ENCODE assay signal across 24 cellular contexts in genomic region chr9:26800322-26800721, GRCh38.
DNase-seq lines count a peak whose midpoint lies in the region; ATAC-seq and TF ChIP-seq lines count a peak whose summit lies in the region.
"Had no signal": no experiment of that assay in that cellular context is flagged by ENCODE, and none has a peak within 500 bp of the region (broad histone marks: within the 10 kb centered on the region; RNA-seq: fewer than 3 reads in every experiment).

No MANE protein-coding gene starts in this region.

- no peaks in the 10 kb centered on the region for H3K27me3 Mint-ChIP-seq in nephron (ENCODE audit: low read depth)
- H3K27me3 Mint-ChIP-seq in chondrocyte (ENCODE audit: low read depth), result peaks cover 3% of the 10 kb centered on the region
- H3K27me3 Mint-ChIP-seq: CD4-positive, CD25-positive, alpha-beta regulatory T cell had no signal

- no peaks in the 10 kb centered on the region for H3K9me3 Mint-ChIP-seq in nephron
- peaks cover under 1% of the 10 kb centered on the region for H3K9me3 Mint-ChIP-seq in chondrocyte (ENCODE audit: low read depth)
- H3K9me3 Mint-ChIP-seq: CD4-positive, CD25-positive, alpha-beta regulatory T cell; T-helper 1 cell treated with Interleukin-12 subunit alpha and Interleukin-12 subunit beta and Interleukin-4 antibody, amounts not matched to agents 30 μg/mL and 1 μg/mL, for 36 hours had no signal

- H3K4me3 Mint-ChIP-seq in nephron, result no peak overlapping the region
- H3K4me3 Mint-ChIP-seq in chondrocyte (ENCODE audit: unreplicated experiment), result no peak overlapping the region
- H3K4me3 Mint-ChIP-seq: CD4-positive, CD25-positive, alpha-beta regulatory T cell; T-helper 1 cell treated with Interleukin-12 subunit alpha and Interleukin-12 subunit beta and Interleukin-4 antibody, amounts not matched to agents 30 μg/mL and 1 μg/mL, for 36 hours had no signal

- peak overlapping the region in 2 of 3 experiments; percentile 12 to 48 for H3K27ac Mint-ChIP-seq in nephron
- H3K27ac Mint-ChIP-seq in chondrocyte (ENCODE audit: unreplicated experiment), result no peak overlapping the region
- H3K27ac Mint-ChIP-seq: CD4-positive, CD25-positive, alpha-beta regulatory T cell; T-helper 1 cell treated with Interleukin-12 subunit alpha and Interleukin-12 subunit beta and Interleukin-4 antibody, amounts not matched to agents 30 μg/mL and 1 μg/mL, for 36 hours had no signal

- H3K4me1 Mint-ChIP-seq in nephron, result peaks cover 9% of the 10 kb centered on the region
- no peaks in the 10 kb centered on the region for H3K4me1 Mint-ChIP-seq in chondrocyte (ENCODE audit: low read depth)
- H3K4me1 Mint-ChIP-seq: CD4-positive, CD25-positive, alpha-beta regulatory T cell had no signal

- ATAC-seq in GM18867 (IDR thresholded peaks at IDR 0.05; ENCODE audit: unreplicated experiment) (peak; percentile 45), HG02588 (IDR thresholded peaks at IDR 0.05; ENCODE audit: unreplicated experiment) (no peak)
- ATAC-seq: HCT116, HepG2 had no signal

- H3K36me3 Mint-ChIP-seq in nephron (ENCODE audit: low read depth), result no peaks in the 10 kb centered on the region
- H3K36me3 Mint-ChIP-seq in chondrocyte (ENCODE audit: low read depth), result no peaks in the 10 kb centered on the region
- H3K36me3 Mint-ChIP-seq: CD4-positive, CD25-positive, alpha-beta regulatory T cell had no signal

- TF ChIP-seq CTCF in nephron (IDR thresholded peaks at IDR 0.05; ENCODE audit: unreplicated experiment in 3 of 3) (no peak), chondrocyte (IDR thresholded peaks at IDR 0.05) (no peak)

- DNase-seq in NCI-H146 treated with DMSO at 0.1 percent for 48 hours (lab: John Stamatoyannopoulos, UW; ENCODE audit: unreplicated experiment), result peak; percentile 52
- no peak for DNase-seq in NCI-H146 (lab: John Stamatoyannopoulos, UW)
- peak; percentile 70 for DNase-seq in NCI-H2196 (lab: John Stamatoyannopoulos, UW; ENCODE audit: unreplicated experiment)
- no peak for DNase-seq in chondrocyte (ENCODE audit: low spot score)
- DNase-seq in NCI-H1092 treated with DMSO at 0.1 percent for 48 hours (lab: John Stamatoyannopoulos, UW), result no peak
- DNase-seq: CD4-positive, CD25-positive, alpha-beta regulatory T cell; DMS153; DND-41; Karpas-422; NCI-H1092; NCI-H187; NCI-H226; NCI-H524; NCI-H82; Peyer's patch; SK-N-SH; SW 1271; T-helper 9 cell had no signal

Comparison
In these comparisons a context has a peak if more than half of its experiments do, and no peak if none do; other contexts are left out.
1. DNase-seq: peak in NCI-H146 treated with DMSO at 0.1 percent for 48 hours (single experiment) and NCI-H2196 (single experiment); none in NCI-H146 (single experiment), chondrocyte (single experiment) and NCI-H1092 treated with DMSO at 0.1 percent for 48 hours (single experiment).